18 cellular contexts compared by ENCODE assay signal in the genomic region with DNA sequence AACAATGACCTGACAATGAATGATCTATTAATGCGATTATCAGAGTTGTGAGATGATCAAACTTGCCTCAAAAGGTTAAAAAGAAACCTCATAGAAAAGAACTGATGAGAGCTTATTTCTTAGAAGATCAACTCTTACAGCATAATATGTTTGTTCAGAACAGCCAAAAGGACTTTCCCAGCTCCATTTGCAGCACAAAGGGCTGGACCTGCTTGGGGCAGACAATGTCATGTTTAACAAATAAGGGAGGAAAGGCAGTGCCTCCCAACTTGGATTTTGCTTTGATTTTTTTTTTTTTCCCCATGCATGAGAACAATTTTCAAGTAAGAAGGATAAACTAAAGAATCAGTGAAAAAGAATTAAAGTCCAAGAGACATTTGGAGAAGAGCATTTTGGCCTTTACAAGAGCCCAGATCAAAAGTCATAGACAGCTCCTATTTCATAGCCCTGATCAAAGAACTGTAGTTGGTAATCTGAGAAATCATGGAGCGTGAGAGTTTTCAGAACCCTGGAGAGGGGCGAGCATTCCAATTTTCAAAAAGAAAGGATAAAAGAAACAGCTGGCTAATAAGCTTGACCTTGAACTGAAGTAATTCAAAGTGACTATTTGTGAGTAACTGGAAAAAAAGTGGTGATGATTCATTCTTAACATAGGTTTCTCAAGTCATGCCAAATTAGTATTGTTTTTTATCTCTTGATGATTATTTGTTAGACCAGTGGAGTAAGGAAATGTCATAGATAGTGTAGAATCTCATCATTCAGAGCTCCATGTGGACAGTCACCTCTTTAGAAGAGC.
DNase-seq lines count a peak whose midpoint lies in the region; ATAC-seq and TF ChIP-seq lines count a peak whose summit lies in the region.
"Had no signal": no experiment of that assay in that cellular context is flagged by ENCODE, and none has a peak within 500 bp of the region (broad histone marks: within the 10 kb centered on the region; RNA-seq: fewer than 3 reads in every experiment).

No MANE protein-coding gene starts in this region.

- H2AK5ac ChIP-seq in mesendoderm (ENCODE audit: low read length): no peak overlapping the region

- WGBS in endodermal cell (ENCODE audit: insufficient coverage in 1 of 2, insufficient read length in 1 of 2), 2 experiments: 76 to 83% methylated on average over 2 to 3 of the region's 3 CpGs
- 100% methylated on average over 1 of the region's 3 CpGs for WGBS in mesendoderm (ENCODE audit: extremely low coverage, insufficient coverage, low lambda C conversion rate)

- no peak overlapping the region for H3K4ac ChIP-seq in mesendoderm (ENCODE audit: low read depth, low read length)

- DNase-seq in ELF-1 (ENCODE audit: low read depth, low spot score) (peak; percentile 8), NCI-H69 (lab: John Stamatoyannopoulos, UW) (peak; percentile 52), endodermal cell (peak; percentile 47), mesendoderm (peak; percentile 10), NCI-H128 (lab: John Stamatoyannopoulos, UW; ENCODE audit: unreplicated experiment) (no peak), NCI-H345 treated with DMSO at 0.1 percent for 48 hours (lab: John Stamatoyannopoulos, UW; ENCODE audit: unreplicated experiment) (no peak), HK-2 (ENCODE audit: unreplicated experiment) (no peak)
- DNase-seq: aorta; effector CD8-positive, alpha-beta T cell; H9; left lung; naive thymus-derived CD4-positive, alpha-beta T cell; NCI-H446 treated with DMSO at 0.1 percent for 48 hours; Peyer's patch; stimulated activated naive CD8-positive, alpha-beta T cell treated with anti-CD3 and anti-CD28 coated beads, Interleukin-15, Interleukin-2, amounts not matched to agents 100 U/mL and 50 U/mL, for 24 hours had no signal

- H3K9ac ChIP-seq in endodermal cell (ENCODE audit: extremely low read depth, low read length, poor library complexity, severe bottlenecking) (no peak overlapping the region), mesendoderm (ENCODE audit: low read length) (no peak overlapping the region)

- TF ChIP-seq CTCF in endodermal cell (conservative IDR thresholded peaks at IDR 0.05): no peak

- peaks cover 24% of the 10 kb centered on the region for H3K4me1 Mint-ChIP-seq in endodermal cell

- no peaks in the 10 kb centered on the region for H3K9me3 ChIP-seq in endodermal cell (ENCODE audit: control insufficient read depth, low read length)
- H3K9me3 ChIP-seq: left lung, Peyer's patch had no signal

- H3K27ac ChIP-seq in endodermal cell (ENCODE audit: low read depth, low read length) (peak overlapping the region; percentile 0), mesendoderm (ENCODE audit: low read depth, low read length) (no peak overlapping the region)
- H3K27ac ChIP-seq: C4-2B, left lung, Peyer's patch had no signal

- no peak overlapping the region for H2BK15ac ChIP-seq in mesendoderm (replicated peaks; ENCODE audit: low read depth)

- no peak overlapping the region for H2BK5ac ChIP-seq in mesendoderm (ENCODE audit: low read length)

- no peak overlapping the region for H3K23ac ChIP-seq in mesendoderm (ENCODE audit: low read length)

- no peak overlapping the region for H4K8ac ChIP-seq in mesendoderm (ENCODE audit: low read depth, low read length)

- H3K36me3 ChIP-seq in endodermal cell (ENCODE audit: control insufficient read depth, insufficient read depth, low read length): no peaks in the 10 kb centered on the region
- H3K36me3 ChIP-seq in mesendoderm (ENCODE audit: control insufficient read depth, insufficient read depth, low read length): no peaks in the 10 kb centered on the region
- H3K36me3 ChIP-seq: left lung, Peyer's patch had no signal

- H3K18ac ChIP-seq in mesendoderm (ENCODE audit: low read length): no peak overlapping the region

- no peak overlapping the region for H3K4me3 ChIP-seq in endodermal cell (ENCODE audit: low read length)
- H3K4me3 ChIP-seq in mesendoderm (ENCODE audit: low read length): no peak overlapping the region
- H3K4me3 ChIP-seq: left lung, Peyer's patch had no signal

- H3K4me1 ChIP-seq in endodermal cell (ENCODE audit: control insufficient read depth, insufficient read depth, low read length) (peaks cover 13% of the 10 kb centered on the region), mesendoderm (ENCODE audit: control insufficient read depth, low read depth, low read length) (no peaks in the 10 kb centered on the region)
- H3K4me1 ChIP-seq: left lung, Peyer's patch had no signal

- no peak overlapping the region for H3K4me3 Mint-ChIP-seq in endodermal cell
- H3K4me3 Mint-ChIP-seq: activated T-helper 1 cell treated with anti-CD3 and anti-CD28 coated beads, Interleukin-12 subunit alpha, Interleukin-12 subunit beta, Interleukin-2, Interleukin-4 antibody, amounts not matched to agents 30 ng/mL and 10 ng/mL and 1 ng/mL, durations not matched to agents 14 hours and 24 hours and 36 hours; H9; naive thymus-derived CD4-positive, alpha-beta T cell had no signal

- H3K4me2 ChIP-seq in mesendoderm (ENCODE audit: low read length): no peak overlapping the region

- H3K27me3 ChIP-seq in endodermal cell (ENCODE audit: control insufficient read depth, insufficient read depth, low read length, poor library complexity, severe bottlenecking) (no peaks in the 10 kb centered on the region), mesendoderm (ENCODE audit: insufficient read depth, low read length, poor library complexity) (no peaks in the 10 kb centered on the region)
- H3K27me3 ChIP-seq: left lung, Peyer's patch had no signal

- H3K27me3 Mint-ChIP-seq in endodermal cell (ENCODE audit: insufficient read depth): no peaks in the 10 kb centered on the region

- no peak for ATAC-seq in GM18861 (IDR thresholded peaks at IDR 0.05; ENCODE audit: unreplicated experiment)
- ATAC-seq: left lung; naive thymus-derived CD4-positive, alpha-beta T cell; stimulated activated naive CD8-positive, alpha-beta T cell treated with anti-CD3 and anti-CD28 coated beads, Interleukin-15, Interleukin-2, amounts not matched to agents 100 U/mL and 50 U/mL, for 24 hours had no signal

- no peaks in the 10 kb centered on the region for H3K36me3 Mint-ChIP-seq in endodermal cell (ENCODE audit: low read depth)
- H3K36me3 Mint-ChIP-seq: naive thymus-derived CD4-positive, alpha-beta T cell had no signal

- no peak overlapping the region for H4K5ac ChIP-seq in mesendoderm (ENCODE audit: low read length)

- H3K9me3 Mint-ChIP-seq in endodermal cell: peaks cover 2% of the 10 kb centered on the region
- H3K9me3 Mint-ChIP-seq: activated T-helper 1 cell treated with anti-CD3 and anti-CD28 coated beads, Interleukin-12 subunit alpha, Interleukin-12 subunit beta, Interleukin-2, Interleukin-4 antibody, amounts not matched to agents 30 ng/mL and 10 ng/mL and 1 ng/mL, durations not matched to agents 14 hours and 24 hours and 36 hours; naive thymus-derived CD4-positive, alpha-beta T cell had no signal

- no peaks in the 10 kb centered on the region for H3K79me2 ChIP-seq in mesendoderm (ENCODE audit: control insufficient read depth, insufficient read depth, low read length)

- H3K27ac Mint-ChIP-seq in endodermal cell: no peak overlapping the region
- H3K27ac Mint-ChIP-seq: activated T-helper 1 cell treated with anti-CD3 and anti-CD28 coated beads, Interleukin-12 subunit alpha, Interleukin-12 subunit beta, Interleukin-2, Interleukin-4 antibody, amounts not matched to agents 30 ng/mL and 10 ng/mL and 1 ng/mL, durations not matched to agents 14 hours and 24 hours and 36 hours; naive thymus-derived CD4-positive, alpha-beta T cell had no signal

- no peaks in the 10 kb centered on the region for H3K79me1 ChIP-seq in mesendoderm (ENCODE audit: low read length)

- H2BK120ac ChIP-seq in mesendoderm (ENCODE audit: low read depth, low read length): no peak overlapping the region

- H3K56ac ChIP-seq in mesendoderm (ENCODE audit: low read length): no peak overlapping the region

Comparison
In these comparisons a context has a peak if more than half of its experiments do, and no peak if none do; other contexts are left out.
1. DNase-seq: peak in ELF-1 (single experiment), NCI-H69 (single experiment), endodermal cell (single experiment) and mesendoderm (single experiment); none in NCI-H128 (single experiment), NCI-H345 treated with DMSO at 0.1 percent for 48 hours (single experiment) and HK-2 (single experiment).